Comparison of ENCODE assay signal across 9 cellular contexts in the genomic region with DNA sequence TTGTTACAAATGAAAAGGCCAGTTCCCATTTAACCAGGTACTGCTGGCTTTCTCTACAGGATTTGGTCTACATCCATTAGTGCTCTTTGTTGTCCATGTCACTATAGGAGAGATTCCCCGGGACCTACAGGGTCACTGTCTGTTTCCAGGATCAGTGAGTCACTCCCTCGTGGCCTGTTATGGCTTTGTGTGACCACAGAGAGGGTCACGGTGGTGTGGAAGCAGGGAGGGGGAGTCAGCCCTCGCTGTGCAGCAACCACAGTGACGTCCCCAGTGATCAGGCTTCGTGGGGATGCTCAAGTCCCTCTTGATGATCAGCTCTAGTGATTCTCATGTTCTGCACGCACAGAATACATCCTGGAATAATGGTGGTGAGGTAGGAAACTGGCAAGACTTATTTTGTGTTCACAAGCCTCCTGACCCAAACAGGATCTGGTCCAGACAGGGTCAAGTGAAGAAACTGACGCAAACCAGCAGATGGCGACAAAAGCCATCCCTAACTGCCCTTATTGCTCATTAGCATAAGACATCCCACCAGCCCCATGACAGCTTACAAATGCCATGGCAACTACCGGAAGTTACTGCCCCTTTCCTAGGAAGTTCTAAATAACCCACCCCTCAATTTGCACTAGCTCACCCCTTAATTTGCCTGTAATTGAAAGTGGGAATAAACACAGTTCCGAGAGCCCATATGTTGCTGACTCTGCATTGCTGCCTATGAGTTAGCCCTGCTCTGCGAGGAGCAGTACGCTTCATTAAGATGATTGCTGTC.
DNase-seq lines count a peak whose midpoint lies in the region; ATAC-seq and TF ChIP-seq lines count a peak whose summit lies in the region.
"Had no signal": no experiment of that assay in that cellular context is flagged by ENCODE, and none has a peak within 500 bp of the region (broad histone marks: within the 10 kb centered on the region; RNA-seq: fewer than 3 reads in every experiment).

No MANE protein-coding gene starts in this region.

- peak; percentile 99 for ATAC-seq in GM23338
- peak; percentile 31 to 42 (median 39) for ATAC-seq in right lobe of liver

- H3K4me1 ChIP-seq in GM23338 (ENCODE audit: insufficient read depth) (no peaks in the 10 kb centered on the region), right lobe of liver (no peaks in the 10 kb centered on the region)

- H3K4me3 Mint-ChIP-seq in GM23338 (no peak overlapping the region), brain (no peak overlapping the region), mesothelial cell of epicardium (no peak overlapping the region)
- no peak overlapping the region for H3K4me3 Mint-ChIP-seq in T-helper 2 cell treated with Interferon-gamma antibody and Interleukin-4, amounts not matched to agents 5 μg/mL and 100 μg/mL, for 36 hours
- H3K4me3 Mint-ChIP-seq: central memory CD8-positive, alpha-beta T cell had no signal

- DNase-seq in NCI-H526 (lab: John Stamatoyannopoulos, UW), result peak; percentile 6 to 30
- no peak for DNase-seq in NCI-H526 treated with DMSO at 0.1 percent for 48 hours (lab: John Stamatoyannopoulos, UW)
- DNase-seq in GM23338 (ENCODE audit: low spot score), result peak; percentile 89
- peak; percentile 64 for DNase-seq in NCI-H748 (lab: John Stamatoyannopoulos, UW; ENCODE audit: unreplicated experiment)
- DNase-seq in right lobe of liver, result no peak
- DNase-seq in mesothelial cell of epicardium (ENCODE audit: low spot score in 2 of 2, unreplicated experiment in 2 of 2), result no peak
- no peak for DNase-seq in T-helper 2 cell treated with Interferon-gamma antibody and Interleukin-4, amounts not matched to agents 5 μg/mL and 100 μg/mL, for 36 hours (ENCODE audit: low spot score)

- H3K4me2 ChIP-seq in GM23338, result no peak overlapping the region

- H3K36me3 Mint-ChIP-seq in GM23338 (ENCODE audit: low read depth) (no peaks in the 10 kb centered on the region), brain (no peaks in the 10 kb centered on the region), mesothelial cell of epicardium (peaks cover 1% of the 10 kb centered on the region)
- H3K36me3 Mint-ChIP-seq in T-helper 2 cell treated with Interferon-gamma antibody and Interleukin-4, amounts not matched to agents 5 μg/mL and 100 μg/mL, for 36 hours (ENCODE audit: low read depth), result no peaks in the 10 kb centered on the region

- 56% methylated on average over 4 of the region's 13 CpGs for WGBS in right lobe of liver (ENCODE audit: insufficient coverage, low coverage, low lambda C conversion rate, missing lambda C conversion rate)

- H3K27ac Mint-ChIP-seq in GM23338 (no peak overlapping the region), brain (no peak overlapping the region), mesothelial cell of epicardium (no peak overlapping the region)
- no peak overlapping the region for H3K27ac Mint-ChIP-seq in T-helper 2 cell treated with Interferon-gamma antibody and Interleukin-4, amounts not matched to agents 5 μg/mL and 100 μg/mL, for 36 hours

- H3K27ac ChIP-seq in GM23338 (ENCODE audit: low read depth) (no peak overlapping the region), right lobe of liver (no peak overlapping the region)

- H2AFZ ChIP-seq in GM23338, result no peak overlapping the region

- H4K20me1 ChIP-seq in GM23338 (replicated peaks; ENCODE audit: insufficient read depth), result no peaks in the 10 kb centered on the region

- intact Hi-C loops in right lobe of liver (cut with DNase I), result no loop called here

- H3K9me3 ChIP-seq in right lobe of liver, result no peaks in the 10 kb centered on the region

- H3K9me2 ChIP-seq in GM23338 (ENCODE audit: insufficient read depth), result no peaks in the 10 kb centered on the region

- TF ChIP-seq CTCF in GM23338 (conservative IDR thresholded peaks at IDR 0.05; ENCODE audit: low read depth in 2 of 2) (peak; percentile 77 to 91), brain (conservative IDR thresholded peaks at IDR 0.05) (peak; percentile 28 to 47), right lobe of liver (IDR thresholded peaks at IDR 0.05) (peak in 2 of 4 donors; percentile 11 to 34), mesothelial cell of epicardium (IDR thresholded peaks at IDR 0.05; ENCODE audit: unreplicated experiment) (no peak)

- no peaks in the 10 kb centered on the region for H3K27me3 ChIP-seq in GM23338 (ENCODE audit: insufficient read depth)
- no peaks in the 10 kb centered on the region for H3K27me3 ChIP-seq in right lobe of liver

- no peaks in the 10 kb centered on the region for H3K79me2 ChIP-seq in GM23338 (replicated peaks; ENCODE audit: insufficient read depth)

- H3K27me3 Mint-ChIP-seq in GM23338 (ENCODE audit: insufficient read depth, low read depth, poor library complexity) (no peaks in the 10 kb centered on the region), brain (peaks cover 6% of the 10 kb centered on the region), mesothelial cell of epicardium (ENCODE audit: low read depth) (no peaks in the 10 kb centered on the region)
- no peaks in the 10 kb centered on the region for H3K27me3 Mint-ChIP-seq in T-helper 2 cell treated with Interferon-gamma antibody and Interleukin-4, amounts not matched to agents 5 μg/mL and 100 μg/mL, for 36 hours (ENCODE audit: low read depth)
- H3K27me3 Mint-ChIP-seq: central memory CD8-positive, alpha-beta T cell had no signal

- H3K36me3 ChIP-seq in GM23338 (ENCODE audit: insufficient read depth), result no peaks in the 10 kb centered on the region
- no peaks in the 10 kb centered on the region for H3K36me3 ChIP-seq in right lobe of liver

- H3F3A ChIP-seq in GM23338 (replicated peaks; ENCODE audit: low read depth), result no peaks in the 10 kb centered on the region

- 0 out of 3 replicates have a peak, but pooled peaks cover 5% of the 10 kb centered on the region for H3K4me1 Mint-ChIP-seq in GM23338
- H3K4me1 Mint-ChIP-seq in brain, result peaks cover 28% of the 10 kb centered on the region
- H3K4me1 Mint-ChIP-seq in mesothelial cell of epicardium, result peaks cover 3% of the 10 kb centered on the region
- H3K4me1 Mint-ChIP-seq in T-helper 2 cell treated with Interferon-gamma antibody and Interleukin-4, amounts not matched to agents 5 μg/mL and 100 μg/mL, for 36 hours (ENCODE audit: low read depth), result no peaks in the 10 kb centered on the region

- H3K4me3 ChIP-seq in GM23338, result no peak overlapping the region
- no peak overlapping the region for H3K4me3 ChIP-seq in right lobe of liver

- TF ChIP-seq POLR2A in right lobe of liver (IDR thresholded peaks at IDR 0.05), result no peak

- no peaks in the 10 kb centered on the region for H3K9me3 Mint-ChIP-seq in GM23338
- no peaks in the 10 kb centered on the region for H3K9me3 Mint-ChIP-seq in brain
- H3K9me3 Mint-ChIP-seq in mesothelial cell of epicardium, result no peaks in the 10 kb centered on the region
- H3K9me3 Mint-ChIP-seq in T-helper 2 cell treated with Interferon-gamma antibody and Interleukin-4, amounts not matched to agents 5 μg/mL and 100 μg/mL, for 36 hours, result no peaks in the 10 kb centered on the region
- H3K9me3 Mint-ChIP-seq: central memory CD8-positive, alpha-beta T cell had no signal

Comparison
In these comparisons a context has a peak if more than half of its experiments do, and no peak if none do; other contexts are left out.
1. DNase-seq: peak in NCI-H526 (2 of 2), GM23338 (single experiment) and NCI-H748 (single experiment); none in NCI-H526 treated with DMSO at 0.1 percent for 48 hours (single experiment), right lobe of liver (0 of 3), mesothelial cell of epicardium (0 of 2) and T-helper 2 cell treated with Interferon-gamma antibody and Interleukin-4, amounts not matched to agents 5 μg/mL and 100 μg/mL, for 36 hours (single experiment).